In the genomic region with DNA sequence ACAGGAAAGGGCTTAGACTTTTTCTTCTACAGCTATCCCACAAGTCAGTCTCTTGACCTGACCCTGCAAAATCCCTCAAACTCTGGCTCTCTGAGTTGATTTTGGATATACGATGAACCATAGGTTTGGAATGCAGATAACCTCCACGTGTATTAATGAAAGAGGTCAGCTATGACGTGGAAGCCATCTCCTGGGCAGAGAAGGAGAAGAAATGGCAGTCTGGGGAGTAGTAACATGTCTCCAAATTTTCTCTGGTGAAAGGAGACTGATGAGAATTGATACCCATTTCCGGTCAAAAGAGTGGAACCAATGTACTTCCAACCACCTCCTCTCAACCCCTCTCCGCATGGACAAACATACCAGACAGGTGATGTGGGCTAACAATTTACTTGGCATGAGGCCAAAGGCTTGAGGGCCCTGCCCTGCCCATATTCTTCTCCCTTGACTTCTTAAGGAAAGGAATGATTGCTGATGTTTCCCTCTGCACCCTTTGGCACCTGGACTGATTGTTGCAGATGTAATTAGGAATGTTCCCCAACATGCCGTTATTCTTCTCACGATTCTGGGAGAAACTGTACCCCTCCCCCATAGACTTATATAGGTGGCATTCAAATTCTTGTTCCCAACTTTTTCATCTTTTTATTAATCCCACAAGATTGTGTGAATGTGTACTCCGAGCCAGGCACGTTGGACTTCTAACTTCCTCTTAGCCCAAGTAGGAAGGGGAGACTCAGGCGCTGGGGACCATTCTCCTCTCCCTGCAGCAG, we compare ENCODE assay signal across 9 cellular contexts. TPM values are rescaled to one million over a fixed set of nuclear protein-coding genes. Genes with fewer than 3 reads are reported as not detected.
A peak's percentile ranks its signal among the peaks of the same experiment; 100 is the strongest.
DNase-seq lines count a peak whose midpoint lies in the region; ATAC-seq and TF ChIP-seq lines count a peak whose summit lies in the region.
"Had no signal": no experiment of that assay in that cellular context is flagged by ENCODE, and none has a peak within 500 bp of the region (broad histone marks: within the 10 kb centered on the region; RNA-seq: fewer than 3 reads in every experiment).

No MANE protein-coding gene starts in this region.

- H3K27me3 Mint-ChIP-seq in Calu3 (ENCODE audit: unreplicated experiment) (no peaks in the 10 kb centered on the region), endothelial cell (ENCODE audit: unreplicated experiment) (peaks cover under 1% of the 10 kb centered on the region)

- H3K4me3 Mint-ChIP-seq in Calu3 (ENCODE audit: low read depth, unreplicated experiment) (peak overlapping the region; percentile 86), endothelial cell (ENCODE audit: unreplicated experiment) (peak overlapping the region; percentile 79)

- H3K4me1 ChIP-seq in osteoblast (ENCODE audit: insufficient read depth, low read length) = peaks cover 10% of the 10 kb centered on the region

- WGBS in lower leg skin, 2 donors = 27 to 29% methylated on average over 10 of the region's 10 CpGs

- H3K4me1 Mint-ChIP-seq in Calu3 (ENCODE audit: low read depth, unreplicated experiment) = peaks cover 20% of the 10 kb centered on the region
- no peaks in the 10 kb centered on the region for H3K4me1 Mint-ChIP-seq in endothelial cell (ENCODE audit: unreplicated experiment)
- H3K4me1 Mint-ChIP-seq: activated naive CD8-positive, alpha-beta T cell treated with anti-CD3 and anti-CD28 coated beads, Interleukin-2, amount 10 ng/mL, durations not matched to agents 7 days and 5 days had no signal

- TF ChIP-seq CTCF in Calu3 (IDR thresholded peaks at IDR 0.05; ENCODE audit: unreplicated experiment) (no peak), endothelial cell (IDR thresholded peaks at IDR 0.05; ENCODE audit: unreplicated experiment) (no peak), osteoblast (IDR thresholded peaks at IDR 0.05; ENCODE audit: extremely low read depth, low read depth, low read length) (no peak), lower leg skin (IDR thresholded peaks at IDR 0.05) (no peak)

- H3K27ac Mint-ChIP-seq in Calu3 (ENCODE audit: unreplicated experiment) (peak overlapping the region; percentile 92), endothelial cell (ENCODE audit: unreplicated experiment) (no peak overlapping the region)
- H3K27ac Mint-ChIP-seq: activated naive CD8-positive, alpha-beta T cell treated with anti-CD3 and anti-CD28 coated beads, Interleukin-2, amount 10 ng/mL, durations not matched to agents 7 days and 5 days had no signal

- H3K9me3 Mint-ChIP-seq in Calu3 (ENCODE audit: low read depth, unreplicated experiment) = no peaks in the 10 kb centered on the region
- H3K9me3 Mint-ChIP-seq in endothelial cell (ENCODE audit: unreplicated experiment) = no peaks in the 10 kb centered on the region
- H3K9me3 Mint-ChIP-seq: activated naive CD8-positive, alpha-beta T cell treated with anti-CD3 and anti-CD28 coated beads, Interleukin-2, amount 10 ng/mL, durations not matched to agents 7 days and 5 days had no signal

- no peak for TF ChIP-seq POLR2A in lower leg skin (IDR thresholded peaks at IDR 0.05)

- H3K27ac ChIP-seq in osteoblast (ENCODE audit: low read depth, low read length) = peak overlapping the region; percentile 53

- no peaks in the 10 kb centered on the region for H3K9me3 ChIP-seq in osteoblast (ENCODE audit: low read depth, low read length)

- peak overlapping the region; percentile 80 for H3K4me2 ChIP-seq in osteoblast (ENCODE audit: insufficient read depth, low read length)

- peaks cover 44% of the 10 kb centered on the region for H3K79me2 ChIP-seq in osteoblast (ENCODE audit: insufficient read depth, low read length)

- H3K36me3 Mint-ChIP-seq in Calu3 (ENCODE audit: insufficient read depth, unreplicated experiment) (peaks cover 38% of the 10 kb centered on the region), endothelial cell (ENCODE audit: low read depth, unreplicated experiment) (no peaks in the 10 kb centered on the region)
- H3K36me3 Mint-ChIP-seq: activated naive CD8-positive, alpha-beta T cell treated with anti-CD3 and anti-CD28 coated beads, Interleukin-2, amount 10 ng/mL, durations not matched to agents 7 days and 5 days had no signal

- H4K20me1 ChIP-seq in osteoblast (ENCODE audit: insufficient read depth, low read length) = peaks cover 3% of the 10 kb centered on the region

- BruUV-seq in Calu3 (replicated peaks; lab: Mats Ljungman, UMichigan) = no TSS peak

- CTCF ChIA-PET in Calu3 (lab: Charles Lee) = interaction anchor here (1.1 kb wide), 1 partner anchor 215 kb away, joined by 3 read pairs; no protein-coding TSS in a partner anchor

- no peak for ATAC-seq in activated CD4-positive, CD25-positive, alpha-beta regulatory T cell treated with anti-CD3 and anti-CD28 coated beads, Interleukin-2, amount 50 U/mL, for 24 hours

- intact Hi-C loops in Calu3 (cut with micrococcal nuclease; ENCODE audit: unreplicated experiment) = loop anchor here (5.0 to 10.0 kb wide), 2 partner anchors 54 to 82 kb away; no protein-coding TSS in a partner anchor
- intact Hi-C loops in lower leg skin (cut with DNase I; ENCODE audit: low total_unique reads) = no loop called here

- H2AFZ ChIP-seq in osteoblast (ENCODE audit: low read length) = peak overlapping the region; percentile 54

- peak overlapping the region; percentile 81 for H3K4me3 ChIP-seq in osteoblast (ENCODE audit: insufficient read depth, low read length)
- H3K4me3 ChIP-seq in lower leg skin (ENCODE audit: low read depth, poor library complexity, severe bottlenecking) = no peak overlapping the region

- peaks cover 18% of the 10 kb centered on the region for H3K27me3 ChIP-seq in osteoblast (ENCODE audit: insufficient read depth, low read length)

- DNase-seq in Calu3 (peak; percentile 76), NCI-H146 (lab: John Stamatoyannopoulos, UW) (peak; percentile 64), endothelial cell (ENCODE audit: low spot score) (no peak), osteoblast (ENCODE audit: insufficient read length, low spot score, missing footprints) (no peak), SK-N-DZ (ENCODE audit: low spot score) (no peak), lower leg skin (ENCODE audit: low spot score in 2 of 2) (no peak), retina (no peak)

- H3K36me3 ChIP-seq in osteoblast (ENCODE audit: insufficient read depth, low read length) = no peaks in the 10 kb centered on the region

RNA-seq across cellular contexts. Expression of gene PLS3, which starts 0.6 kb away (rescaled TPM):
- 169 and 174 TPM in 2 replicates for total RNA-seq in Calu3 (2022)
- total RNA-seq in endothelial cell (ENCODE audit: unreplicated experiment) = 122 TPM
- 324 and 358 TPM in 2 replicates for total RNA-seq in osteoblast
- polyA plus RNA-seq in SK-N-DZ (2014; cell fraction: cytosol; rRNA removed) = 55.2 and 60.4 TPM in 2 replicates
- 27.4 and 30.8 TPM in 2 replicates for polyA plus RNA-seq in SK-N-DZ (2014; cell fraction: nucleus; rRNA removed)
- 100 to 1,000 TPM; 129 to 202 (median 171) TPM for total RNA-seq in lower leg skin

Comparison
In these comparisons a context has a peak if more than half of its experiments do, and no peak if none do; other contexts are left out.
1. DNase-seq: peak in Calu3 (single experiment) and NCI-H146 (single experiment); none in endothelial cell (single experiment), osteoblast (single experiment), SK-N-DZ (single experiment), lower leg skin (0 of 2) and retina (single experiment).